ENCODE assay signal across 8 cellular contexts in the genomic region with DNA sequence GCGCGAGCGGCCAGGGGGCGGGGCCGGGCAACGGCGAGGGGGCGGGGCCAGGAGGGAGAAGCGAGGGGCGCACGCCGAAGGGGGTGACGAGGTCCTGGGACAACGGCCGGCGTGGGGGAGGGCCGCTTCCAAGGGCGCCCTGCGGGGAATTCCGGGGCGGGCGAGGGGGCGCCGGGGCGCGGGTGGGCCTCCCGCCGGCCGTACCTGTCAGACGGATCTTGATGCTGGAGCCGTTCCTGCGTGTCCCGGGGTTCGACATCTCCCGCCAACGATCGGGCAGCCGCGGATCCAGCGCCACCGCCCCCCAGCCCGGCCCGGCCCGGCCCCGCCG. TPM values are rescaled to one million over a fixed set of nuclear protein-coding genes. Genes with fewer than 3 reads are reported as not detected.
A peak's percentile ranks its signal among the peaks of the same experiment; 100 is the strongest.
DNase-seq lines count a peak whose midpoint lies in the region; ATAC-seq and TF ChIP-seq lines count a peak whose summit lies in the region.

No MANE protein-coding gene starts in this region.

- WGBS in ectodermal cell, 2 experiments: 0% methylated on average over 46 of the region's 46 CpGs

- peaks cover 0 to 8% (median 0%) of the 10 kb centered on the region in 11 experiments; a peak in 3 of 22 replicates for H3K9me3 ChIP-seq in BLaER1 treated with 17β-estradiol and CSF1 and Interleukin-3, amounts not matched to agents 10 nM and 100 nM (replicated peaks in 1 of 11)
- H3K9me3 ChIP-seq in ectodermal cell (ENCODE audit: control insufficient read depth, low read length): no peaks in the 10 kb centered on the region
- no peaks in the 10 kb centered on the region for H3K9me3 ChIP-seq in osteoblast (ENCODE audit: low read depth, low read length)

- H3K4me3 Mint-ChIP-seq in IgD-negative memory B cell: peak overlapping the region; percentile 55 to 93 (median 81)

- H3K27ac ChIP-seq in BLaER1 treated with 17β-estradiol and CSF1 and Interleukin-3, amounts not matched to agents 10 nM and 100 nM: peak overlapping the region; percentile 91 to 99 (median 98)
- peak overlapping the region; percentile 84 for H3K27ac ChIP-seq in ectodermal cell (ENCODE audit: insufficient read depth, low read depth, low read length, poor library complexity, severe bottlenecking)
- no peak overlapping the region for H3K27ac ChIP-seq in osteoblast (ENCODE audit: low read depth, low read length)

- peaks cover 16 to 30% (median 29%) of the 10 kb centered on the region in 3 donors for H3K4me1 Mint-ChIP-seq in IgD-negative memory B cell

- H3K27me3 ChIP-seq in BLaER1 treated with 17β-estradiol and CSF1 and Interleukin-3, amounts not matched to agents 10 nM and 100 nM: no peaks in the 10 kb centered on the region
- H3K27me3 ChIP-seq in ectodermal cell (ENCODE audit: control insufficient read depth, insufficient read depth, low read length, poor library complexity, severe bottlenecking): no peaks in the 10 kb centered on the region
- no peaks in the 10 kb centered on the region for H3K27me3 ChIP-seq in osteoblast (ENCODE audit: insufficient read depth, low read length)

- H3K27me3 Mint-ChIP-seq in IgD-negative memory B cell: peaks cover 4% of the 10 kb centered on the region

- H3K9me3 Mint-ChIP-seq in IgD-negative memory B cell: no peaks in the 10 kb centered on the region

- H3K9ac ChIP-seq in BLaER1 treated with 17β-estradiol and CSF1 and Interleukin-3, amounts not matched to agents 10 nM and 100 nM: peak overlapping the region; percentile 97 to 100 (median 99)

- no peak for DNase-seq in osteoblast (ENCODE audit: insufficient read length, low spot score, missing footprints)
- DNase-seq in stimulated activated CD4-positive, alpha-beta T cell treated with anti-CD3 and anti-CD28 coated beads, Interleukin-2, amount 100 ng/mL, for 48 hours: no peak
- no peak for DNase-seq in NCI-H774 (lab: John Stamatoyannopoulos, UW)
- DNase-seq in RKO (ENCODE audit: low spot score): no peak

- H3K4me3 ChIP-seq in BLaER1 treated with 17β-estradiol and CSF1 and Interleukin-3, amounts not matched to agents 10 nM and 100 nM: peak overlapping the region; percentile 82 to 94 (median 90)
- H3K4me3 ChIP-seq in ectodermal cell (ENCODE audit: insufficient read depth, low read depth, low read length) (peak overlapping the region; percentile 81), osteoblast (ENCODE audit: insufficient read depth, low read length) (peak overlapping the region; percentile 89)

- H2AFZ ChIP-seq in osteoblast (ENCODE audit: low read length): no peak overlapping the region

- ATAC-seq in GM19467 (IDR thresholded peaks at IDR 0.05; ENCODE audit: unreplicated experiment): peak; percentile 27

- peak overlapping the region in 2 of 3 donors; percentile 80 to 92 for H3K27ac Mint-ChIP-seq in IgD-negative memory B cell

- peaks cover 0 to 20% (median 11%) of the 10 kb centered on the region in 11 experiments; a peak in 12 of 22 replicates for H3K36me3 ChIP-seq in BLaER1 treated with 17β-estradiol and CSF1 and Interleukin-3, amounts not matched to agents 10 nM and 100 nM
- H3K36me3 ChIP-seq in ectodermal cell (ENCODE audit: control insufficient read depth, insufficient read depth, low read length) (no peaks in the 10 kb centered on the region), osteoblast (ENCODE audit: insufficient read depth, low read length) (no peaks in the 10 kb centered on the region)

- H3K4me1 ChIP-seq in BLaER1 treated with 17β-estradiol and CSF1 and Interleukin-3, amounts not matched to agents 10 nM and 100 nM: peaks cover 32 to 51% (median 47%) of the 10 kb centered on the region in 10 experiments
- peaks cover 24% of the 10 kb centered on the region for H3K4me1 ChIP-seq in ectodermal cell (ENCODE audit: control insufficient read depth, insufficient read depth, low read length)
- peaks cover 20% of the 10 kb centered on the region for H3K4me1 ChIP-seq in osteoblast (ENCODE audit: insufficient read depth, low read length)

- H3K79me2 ChIP-seq in osteoblast (ENCODE audit: insufficient read depth, low read length): peaks cover 38% of the 10 kb centered on the region

- H4K20me1 ChIP-seq in BLaER1 treated with 17β-estradiol and CSF1 and Interleukin-3, amounts not matched to agents 10 nM and 100 nM: peaks cover 26 to 46% (median 39%) of the 10 kb centered on the region in 11 experiments; a peak in 20 of 22 replicates
- peaks cover 5% of the 10 kb centered on the region for H4K20me1 ChIP-seq in osteoblast (ENCODE audit: insufficient read depth, low read length)

- peak overlapping the region in 10 of 11 experiments; percentile 24 to 93 (median 80); a peak in 13 of 22 replicates for H3K4me2 ChIP-seq in BLaER1 treated with 17β-estradiol and CSF1 and Interleukin-3, amounts not matched to agents 10 nM and 100 nM
- H3K4me2 ChIP-seq in osteoblast (ENCODE audit: insufficient read depth, low read length): no peak overlapping the region

- no peak for TF ChIP-seq CTCF in osteoblast (IDR thresholded peaks at IDR 0.05; ENCODE audit: extremely low read depth, low read depth, low read length)

- H3K36me3 Mint-ChIP-seq in IgD-negative memory B cell: no peaks in the 10 kb centered on the region

RNA-seq across cellular contexts. Expression of a gene that starts 0.4 kb away (rescaled TPM):
- 2.7 TPM for polyA plus RNA-seq in IgD-negative memory B cell
- 32.1 TPM for polyA plus RNA-seq in ectodermal cell (2013, experiment 1 of 4)
- polyA plus RNA-seq in ectodermal cell (2013, experiment 2 of 4): 37.5 TPM
- 21.8 TPM for polyA plus RNA-seq in ectodermal cell (2013, experiment 3 of 4)
- 25.4 TPM for polyA plus RNA-seq in ectodermal cell (2013, experiment 4 of 4)
- 20.6 and 23.5 TPM in 2 replicates for total RNA-seq in osteoblast
